ENCODE assay signal across 9 cellular contexts in genomic region chr5:102762095-102762534, GRCh38. TPM values are rescaled to one million over a fixed set of nuclear protein-coding genes. Genes with fewer than 3 reads are reported as not detected.
A peak's percentile ranks its signal among the peaks of the same experiment; 100 is the strongest.
DNase-seq lines count a peak whose midpoint lies in the region; ATAC-seq and TF ChIP-seq lines count a peak whose summit lies in the region.
"Had no signal": no experiment of that assay in that cellular context is flagged by ENCODE, and none has a peak within 500 bp of the region (broad histone marks: within the 10 kb centered on the region; RNA-seq: fewer than 3 reads in every experiment).

No MANE protein-coding gene starts in this region.

- H3K27me3 ChIP-seq in BLaER1: no peaks in the 10 kb centered on the region
- no peaks in the 10 kb centered on the region for H3K27me3 ChIP-seq in lung (ENCODE audit: control insufficient read depth, insufficient read depth)

- H3K9me3 Mint-ChIP-seq in WTC11: no peaks in the 10 kb centered on the region

- intact Hi-C loops in OCI-LY7 (cut with micrococcal nuclease; ENCODE audit: unreplicated experiment): no loop called here

- H3K27ac Mint-ChIP-seq in WTC11: peak overlapping the region; percentile 67

- no peak overlapping the region for H3K4me3 ChIP-seq in BLaER1
- no peak overlapping the region for H3K4me3 ChIP-seq in lung
- H3K4me3 ChIP-seq in OCI-LY7 (ENCODE audit: low read depth, low read length, poor library complexity, severe bottlenecking): no peak overlapping the region
- H3K4me3 ChIP-seq: K562 had no signal

- no peak overlapping the region for H3K4me3 Mint-ChIP-seq in WTC11

- H3K9me2 ChIP-seq in OCI-LY7 (ENCODE audit: insufficient read depth, low read length): no peaks in the 10 kb centered on the region

- no peaks in the 10 kb centered on the region for H3K79me2 ChIP-seq in OCI-LY7 (ENCODE audit: insufficient read depth, low read depth, low read length)

- no peak overlapping the region for H2AFZ ChIP-seq in OCI-LY7 (ENCODE audit: low read length)

- no peaks in the 10 kb centered on the region for H3K9me3 ChIP-seq in BLaER1
- H3K9me3 ChIP-seq in lung (ENCODE audit: control insufficient read depth in 2 of 2, insufficient read depth in 1 of 2, low read length in 1 of 2): no peaks in the 10 kb centered on the region
- H3K9me3 ChIP-seq in OCI-LY7 (ENCODE audit: low read length): no peaks in the 10 kb centered on the region

- H3K4me2 ChIP-seq in BLaER1: peak overlapping the region; percentile 48
- no peak overlapping the region for H3K4me2 ChIP-seq in OCI-LY7 (ENCODE audit: low read length)

- DNase-seq in WTC11 (ENCODE audit: low spot score) (no peak), lung (ENCODE audit: low spot score) (no peak), OCI-LY7 (ENCODE audit: low spot score) (no peak), NCI-H446 treated with DMSO at 0.1 percent for 48 hours (lab: John Stamatoyannopoulos, UW) (no peak)
- no peak for DNase-seq in NK-92 treated with Interleukin-12 subunit alpha and Interleukin-12 subunit beta, amount 100 ng/mL, for 24 hours (lab: John Stamatoyannopoulos, UW)

- H3K4me1 ChIP-seq in BLaER1: peaks cover 41% of the 10 kb centered on the region
- H3K4me1 ChIP-seq in lung (ENCODE audit: control insufficient read depth in 2 of 2, insufficient read depth in 2 of 2, low read length in 2 of 2): peaks cover 3 to 38% of the 10 kb centered on the region in 2 donors
- no peaks in the 10 kb centered on the region for H3K4me1 ChIP-seq in OCI-LY7 (ENCODE audit: insufficient read depth, low read length, poor library complexity, severe bottlenecking)

- peak; percentile 80 for ATAC-seq in GM18909 (IDR thresholded peaks at IDR 0.05; ENCODE audit: poor library complexity, unreplicated experiment)
- peak; percentile 82 for ATAC-seq in HG03064 (IDR thresholded peaks at IDR 0.05; ENCODE audit: low read depth, unreplicated experiment)
- ATAC-seq in WTC11: no peak; the same call in 1 of the 2 replicates
- peak; percentile 83 for ATAC-seq in lung (ENCODE audit: insufficient read depth, low FRiP score)
- ATAC-seq: K562 had no signal

- peaks cover 51% of the 10 kb centered on the region for H3K4me1 Mint-ChIP-seq in WTC11

- H3K36me3 Mint-ChIP-seq in WTC11: no peaks in the 10 kb centered on the region

- no TSS peak for BruUV-seq in OCI-LY7 (replicated peaks; lab: Mats Ljungman, UMichigan)

- TF ChIP-seq CTCF in WTC11 (IDR thresholded peaks at IDR 0.05): no peak
- TF ChIP-seq CTCF in lung (IDR thresholded peaks at IDR 0.05; ENCODE audit: control extremely low read depth, extremely low read depth): no peak
- no peak for TF ChIP-seq CTCF in OCI-LY7 (conservative IDR thresholded peaks at IDR 0.05; ENCODE audit: low read length)

- POLR2A ChIA-PET in WTC11 (lab: Charles Lee): no interaction called here
- POLR2A ChIA-PET in OCI-LY7 (lab: Charles Lee): interaction anchor here (0.6 kb wide), 1 partner anchor 11 kb away, joined by 3 read pairs; no protein-coding TSS in a partner anchor

- CTCF ChIA-PET in WTC11 (lab: Charles Lee): no interaction called here
- CTCF ChIA-PET in OCI-LY7 (lab: Charles Lee; ENCODE audit: unreplicated experiment): no interaction called here

- H3K36me3 ChIP-seq in BLaER1: peaks cover 13% of the 10 kb centered on the region
- H3K36me3 ChIP-seq in lung (ENCODE audit: control insufficient read depth in 2 of 2, insufficient read depth in 2 of 2, low read length in 2 of 2): no peaks in the 10 kb centered on the region
- no peaks in the 10 kb centered on the region for H3K36me3 ChIP-seq in OCI-LY7 (ENCODE audit: insufficient read depth, low read length)

- H4K20me1 ChIP-seq in BLaER1 (peaks cover 83% of the 10 kb centered on the region), OCI-LY7 (ENCODE audit: insufficient read depth, low read length) (no peaks in the 10 kb centered on the region; the same call in 1 of the 2 replicates)

- H3K27ac ChIP-seq in BLaER1: no peak overlapping the region
- H3K27ac ChIP-seq in lung (ENCODE audit: low read depth in 1 of 2, low read length in 1 of 2): peak overlapping the region in 1 of 2 donors; percentile 29
- no peak overlapping the region for H3K27ac ChIP-seq in OCI-LY7 (ENCODE audit: low read depth, low read length, poor library complexity, severe bottlenecking)

- H3K9ac ChIP-seq in BLaER1: no peak overlapping the region

- no peaks in the 10 kb centered on the region for H3K27me3 Mint-ChIP-seq in WTC11 (ENCODE audit: low read depth)

TF ChIP-seq in WTC11, 78 proteins besides CTCF, POLR2A, EP300 and RAD21:
- TF ChIP-seq ZNF219 (CRISPR knock-in tag; IDR thresholded peaks at IDR 0.05; ENCODE audit: borderline replicate concordance): no peak
- TF ChIP-seq JAZF1 (CRISPR knock-in tag; IDR thresholded peaks at IDR 0.05): no peak
- TF ChIP-seq AFF4 (CRISPR knock-in tag; IDR thresholded peaks at IDR 0.05; ENCODE audit: borderline replicate concordance): no peak
- no peak for TF ChIP-seq MXD4 (CRISPR knock-in tag; IDR thresholded peaks at IDR 0.05; ENCODE audit: borderline replicate concordance)

RNA-seq across cellular contexts. Expression of gene PAM, which starts 7.0 kb away (rescaled TPM):
- total RNA-seq in WTC11 (2021): 52.3 to 71.8 TPM (median 71.0 TPM) in 3 replicates
- 100 to 1,000 TPM; 158 to 248 TPM for total RNA-seq in lung
- polyA plus RNA-seq in lung: 100 to 1,000 TPM; 117 to 143 TPM
- not detected in 2 replicates for total RNA-seq in OCI-LY7 (2014; rRNA removed; shearing (Covaris generic))
- total RNA-seq in OCI-LY7 (2022): not detected in 2 replicates

Comparison
In these comparisons a context has a peak if more than half of its experiments do, and no peak if none do; other contexts are left out.
1. RNA of gene PAM, which starts 7.0 kb away (total RNA-seq): 158 to 248 TPM in lung and 52.3 to 71.8 TPM in WTC11; not detected in OCI-LY7; every median in the first group is over 10 times any median in the second.